ENCODE assay signal across 9 cellular contexts in the genomic region with DNA sequence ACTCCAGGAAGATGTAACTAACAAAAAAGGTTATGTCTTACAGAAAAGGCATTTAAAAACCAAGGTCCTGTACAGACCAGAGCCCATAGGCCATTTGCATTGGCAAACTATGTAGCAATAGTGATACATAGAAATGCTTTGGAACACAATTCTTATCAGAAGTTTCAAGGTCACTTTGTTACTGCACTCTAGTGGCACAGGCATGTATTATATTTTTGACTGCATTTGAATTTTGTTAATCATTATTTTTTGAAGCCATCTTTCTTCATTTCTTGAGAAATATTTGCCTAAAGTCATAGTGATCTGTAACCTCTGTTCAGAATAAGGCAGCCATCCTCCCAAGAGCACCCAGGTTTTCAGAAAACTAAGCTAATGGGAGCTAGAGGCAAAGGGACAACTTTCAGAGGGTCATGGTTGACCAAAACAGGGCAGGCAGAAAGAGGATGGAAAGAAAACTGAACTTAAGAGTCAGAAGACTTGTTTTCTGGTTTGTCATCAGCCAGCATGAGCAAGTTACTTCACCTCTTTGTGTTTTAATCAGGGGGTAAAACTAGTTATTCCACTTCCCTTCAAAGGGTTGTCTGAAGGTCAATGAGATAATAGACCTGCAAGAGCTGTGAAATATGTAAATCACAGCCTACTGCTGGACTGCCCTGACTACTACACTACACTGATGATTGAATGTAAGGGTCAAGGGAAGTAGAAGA. TPM values are rescaled to one million over a fixed set of nuclear protein-coding genes. Genes with fewer than 3 reads are reported as not detected.
DNase-seq lines count a peak whose midpoint lies in the region; TF ChIP-seq lines count a peak whose summit lies in the region.
"Had no signal": no experiment of that assay in that cellular context is flagged by ENCODE, and none has a peak within 500 bp of the region (broad histone marks: within the 10 kb centered on the region; RNA-seq: fewer than 3 reads in every experiment).

No MANE protein-coding gene starts in this region.

- H2AFZ ChIP-seq in KMS-11 (ENCODE audit: low read depth): 0 out of 2 replicates have a peak overlapping the region, but pooled peaks have one; percentile 32

- peak overlapping the region; percentile 21; the same call in 1 of the 2 replicates for H3K4me2 ChIP-seq in KMS-11

- H3K9ac ChIP-seq in KMS-11: no peak overlapping the region

- no peak overlapping the region for H3K27ac ChIP-seq in KMS-11
- H3K27ac ChIP-seq: SK-N-MC had no signal

- H4K20me1 ChIP-seq in KMS-11 (ENCODE audit: insufficient read depth): no peaks in the 10 kb centered on the region

- no peaks in the 10 kb centered on the region for H3K79me2 ChIP-seq in KMS-11 (ENCODE audit: insufficient read depth, low read depth)

- H3K36me3 ChIP-seq in KMS-11 (ENCODE audit: insufficient read depth): no peaks in the 10 kb centered on the region

- TF ChIP-seq CTCF in KMS-11 (conservative IDR thresholded peaks at IDR 0.05; ENCODE audit: low read depth, low read length) (0 out of 2 replicates have a peak, but pooled peaks have one; percentile 28), cardiac fibroblast (IDR thresholded peaks at IDR 0.05; ENCODE audit: low read depth, low read length) (peak; percentile 27)

- H3K4me3 ChIP-seq in KMS-11 (IDR thresholded peaks at IDR 0.05; ENCODE audit: insufficient read depth, low read depth, low read length) (no peak overlapping the region), cardiac fibroblast (replicated peaks in 1 of 2; ENCODE audit: low read depth in 2 of 2, low read length in 2 of 2) (no peak overlapping the region)
- H3K4me3 ChIP-seq: SK-N-MC had no signal

- no peaks in the 10 kb centered on the region for H3K27me3 ChIP-seq in KMS-11 (ENCODE audit: insufficient read depth, low read depth)

- DNase-seq in AG20443 (ENCODE audit: low spot score) (peak; percentile 19), cardiac fibroblast (ENCODE audit: low read depth in 2 of 2) (peak; percentile 41 to 58), lung microvascular endothelial cell (ENCODE audit: low read depth in 2 of 2) (peak; percentile 49), retina (no peak), pons (ENCODE audit: low spot score) (no peak), NCI-H1417 treated with DMSO at 0.1 percent for 48 hours (lab: John Stamatoyannopoulos, UW) (no peak)
- DNase-seq in central memory CD4-positive, alpha-beta T cell: no peak

- H3K4me1 ChIP-seq in KMS-11 (ENCODE audit: low read depth, poor library complexity, severe bottlenecking): peaks cover 63% of the 10 kb centered on the region

RNA-seq across cellular contexts. Expression of gene SLC38A11, which starts 41.5 kb away (rescaled TPM):
- total RNA-seq in lung microvascular endothelial cell: not detected in 2 replicates

Comparison
In these comparisons a context has a peak if more than half of its experiments do, and no peak if none do; other contexts are left out.
1. DNase-seq: peak in AG20443 (single experiment), cardiac fibroblast (2 of 2) and lung microvascular endothelial cell (2 of 2); none in central memory CD4-positive, alpha-beta T cell (single experiment), retina (single experiment), pons (single experiment) and NCI-H1417 treated with DMSO at 0.1 percent for 48 hours (single experiment).